ENCODE assay signal across 1 cellular context in genomic region chr12:124369055-124369900, GRCh38.
TF ChIP-seq lines count a peak whose summit lies in the region.

No MANE protein-coding gene starts in this region.

TF ChIP-seq in K562, 482 proteins besides CTCF, POLR2A, EP300 and RAD21 (continued from another document):
- TF ChIP-seq, protein P1, sequence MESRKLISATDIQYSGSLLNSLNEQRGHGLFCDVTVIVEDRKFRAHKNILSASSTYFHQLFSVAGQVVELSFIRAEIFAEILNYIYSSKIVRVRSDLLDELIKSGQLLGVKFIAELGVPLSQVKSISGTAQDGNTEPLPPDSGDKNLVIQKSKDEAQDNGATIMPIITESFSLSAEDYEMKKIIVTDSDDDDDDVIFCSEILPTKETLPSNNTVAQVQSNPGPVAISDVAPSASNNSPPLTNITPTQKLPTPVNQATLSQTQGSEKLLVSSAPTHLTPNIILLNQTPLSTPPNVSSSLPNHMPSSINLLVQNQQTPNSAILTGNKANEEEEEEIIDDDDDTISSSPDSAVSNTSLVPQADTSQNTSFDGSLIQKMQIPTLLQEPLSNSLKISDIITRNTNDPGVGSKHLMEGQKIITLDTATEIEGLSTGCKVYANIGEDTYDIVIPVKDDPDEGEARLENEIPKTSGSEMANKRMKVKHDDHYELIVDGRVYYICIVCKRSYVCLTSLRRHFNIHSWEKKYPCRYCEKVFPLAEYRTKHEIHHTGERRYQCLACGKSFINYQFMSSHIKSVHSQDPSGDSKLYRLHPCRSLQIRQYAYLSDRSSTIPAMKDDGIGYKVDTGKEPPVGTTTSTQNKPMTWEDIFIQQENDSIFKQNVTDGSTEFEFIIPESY (CRISPR knock-in tag; IDR thresholded peaks at IDR 0.05): peak; percentile 97
- TF ChIP-seq, protein P2, sequence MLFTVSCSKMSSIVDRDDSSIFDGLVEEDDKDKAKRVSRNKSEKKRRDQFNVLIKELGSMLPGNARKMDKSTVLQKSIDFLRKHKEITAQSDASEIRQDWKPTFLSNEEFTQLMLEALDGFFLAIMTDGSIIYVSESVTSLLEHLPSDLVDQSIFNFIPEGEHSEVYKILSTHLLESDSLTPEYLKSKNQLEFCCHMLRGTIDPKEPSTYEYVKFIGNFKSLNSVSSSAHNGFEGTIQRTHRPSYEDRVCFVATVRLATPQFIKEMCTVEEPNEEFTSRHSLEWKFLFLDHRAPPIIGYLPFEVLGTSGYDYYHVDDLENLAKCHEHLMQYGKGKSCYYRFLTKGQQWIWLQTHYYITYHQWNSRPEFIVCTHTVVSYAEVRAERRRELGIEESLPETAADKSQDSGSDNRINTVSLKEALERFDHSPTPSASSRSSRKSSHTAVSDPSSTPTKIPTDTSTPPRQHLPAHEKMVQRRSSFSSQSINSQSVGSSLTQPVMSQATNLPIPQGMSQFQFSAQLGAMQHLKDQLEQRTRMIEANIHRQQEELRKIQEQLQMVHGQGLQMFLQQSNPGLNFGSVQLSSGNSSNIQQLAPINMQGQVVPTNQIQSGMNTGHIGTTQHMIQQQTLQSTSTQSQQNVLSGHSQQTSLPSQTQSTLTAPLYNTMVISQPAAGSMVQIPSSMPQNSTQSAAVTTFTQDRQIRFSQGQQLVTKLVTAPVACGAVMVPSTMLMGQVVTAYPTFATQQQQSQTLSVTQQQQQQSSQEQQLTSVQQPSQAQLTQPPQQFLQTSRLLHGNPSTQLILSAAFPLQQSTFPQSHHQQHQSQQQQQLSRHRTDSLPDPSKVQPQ (CRISPR knock-in tag; IDR thresholded peaks at IDR 0.05; ENCODE audit: borderline replicate concordance): no peak
- no peak for TF ChIP-seq ZSCAN32 (CRISPR knock-in tag; IDR thresholded peaks at IDR 0.05)
- no peak for TF ChIP-seq E2F3 (CRISPR knock-in tag; IDR thresholded peaks at IDR 0.05)
- TF ChIP-seq FOS (IDR thresholded peaks at IDR 0.05; ENCODE audit: extremely low read depth, insufficient read length): no peak
- no peak for TF ChIP-seq GABPB2 (CRISPR knock-in tag; conservative IDR thresholded peaks at IDR 0.05)
- TF ChIP-seq NCOA4 (IDR thresholded peaks at IDR 0.05; ENCODE audit: partially characterized antibody): no peak
- TF ChIP-seq TRIM28 (IDR thresholded peaks at IDR 0.05): no peak
- no peak for TF ChIP-seq MEIS2 (IDR thresholded peaks at IDR 0.05; ENCODE audit: partially characterized antibody)
- TF ChIP-seq, protein P3, sequence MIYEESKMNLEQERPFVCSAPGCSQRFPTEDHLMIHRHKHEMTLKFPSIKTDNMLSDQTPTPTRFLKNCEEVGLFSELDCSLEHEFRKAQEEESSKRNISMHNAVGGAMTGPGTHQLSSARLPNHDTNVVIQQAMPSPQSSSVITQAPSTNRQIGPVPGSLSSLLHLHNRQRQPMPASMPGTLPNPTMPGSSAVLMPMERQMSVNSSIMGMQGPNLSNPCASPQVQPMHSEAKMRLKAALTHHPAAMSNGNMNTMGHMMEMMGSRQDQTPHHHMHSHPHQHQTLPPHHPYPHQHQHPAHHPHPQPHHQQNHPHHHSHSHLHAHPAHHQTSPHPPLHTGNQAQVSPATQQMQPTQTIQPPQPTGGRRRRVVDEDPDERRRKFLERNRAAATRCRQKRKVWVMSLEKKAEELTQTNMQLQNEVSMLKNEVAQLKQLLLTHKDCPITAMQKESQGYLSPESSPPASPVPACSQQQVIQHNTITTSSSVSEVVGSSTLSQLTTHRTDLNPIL (CRISPR knock-in tag; IDR thresholded peaks at IDR 0.05): no peak
- TF ChIP-seq ZNF551 (CRISPR knock-in tag; IDR thresholded peaks at IDR 0.05): no peak
- peak in 1 of 2 experiments; percentile 31; a peak in 1 of 4 replicates for TF ChIP-seq NRF1 (conservative IDR thresholded peaks at IDR 0.05 in 1 of 2, IDR thresholded peaks at IDR 0.05 in 1 of 2)
- no peak for TF ChIP-seq HCFC1 (IDR thresholded peaks at IDR 0.05; ENCODE audit: low read depth, low read length)
- no peak for TF ChIP-seq FOXK2 (conservative IDR thresholded peaks at IDR 0.05 in 1 of 2, IDR thresholded peaks at IDR 0.05 in 1 of 2; ENCODE audit: low read depth in 2 of 2)
- TF ChIP-seq CBFA2T3 (IDR thresholded peaks at IDR 0.05): no peak
- no peak for TF ChIP-seq ZNF212 (CRISPR knock-in tag; IDR thresholded peaks at IDR 0.05)
- no peak for TF ChIP-seq ZBTB17 (CRISPR knock-in tag; IDR thresholded peaks at IDR 0.05)
- TF ChIP-seq SIN3B (IDR thresholded peaks at IDR 0.05; ENCODE audit: low read depth): no peak
- no peak for TF ChIP-seq ZNF41 (CRISPR knock-in tag; conservative IDR thresholded peaks at IDR 0.05)
- TF ChIP-seq SAFB2 (IDR thresholded peaks at IDR 0.05; ENCODE audit: borderline replicate concordance, low read depth, low read length, severe bottlenecking): no peak
- no peak for TF ChIP-seq STAT5A (IDR thresholded peaks at IDR 0.05; ENCODE audit: borderline replicate concordance, low read length)
- TF ChIP-seq ZNF121 (CRISPR knock-in tag; conservative IDR thresholded peaks at IDR 0.05): no peak
- TF ChIP-seq SLC30A9 (CRISPR knock-in tag; IDR thresholded peaks at IDR 0.05): no peak
- TF ChIP-seq SMAD4 (CRISPR knock-in tag; conservative IDR thresholded peaks at IDR 0.05): no peak
- TF ChIP-seq RBM22 (IDR thresholded peaks at IDR 0.05; ENCODE audit: low read depth, low read length, poor library complexity, severe bottlenecking): peak; percentile 22
- peak; percentile 63 for TF ChIP-seq VEZF1 (CRISPR knock-in tag; IDR thresholded peaks at IDR 0.05)
- no peak for TF ChIP-seq RHOXF2B (CRISPR knock-in tag; conservative IDR thresholded peaks at IDR 0.05)
- TF ChIP-seq FOXA3 (CRISPR knock-in tag; conservative IDR thresholded peaks at IDR 0.05 in 1 of 2, IDR thresholded peaks at IDR 0.05 in 1 of 2): no peak
- TF ChIP-seq NFIC (IDR thresholded peaks at IDR 0.05): peak; percentile 56
- peak; percentile 69 for TF ChIP-seq RBM25 (IDR thresholded peaks at IDR 0.05; ENCODE audit: low read depth, low read length, severe bottlenecking)
- no peak for TF ChIP-seq ZNF717 (CRISPR knock-in tag; IDR thresholded peaks at IDR 0.05)
- no peak for TF ChIP-seq GATA2 (CRISPR knock-in tag; IDR thresholded peaks at IDR 0.05)
- peak in 1 of 2 experiments; percentile 38; a peak in 2 of 4 replicates for TF ChIP-seq KDM1A (IDR thresholded peaks at IDR 0.05)
